18 cellular contexts compared by ENCODE assay signal in the genomic region with DNA sequence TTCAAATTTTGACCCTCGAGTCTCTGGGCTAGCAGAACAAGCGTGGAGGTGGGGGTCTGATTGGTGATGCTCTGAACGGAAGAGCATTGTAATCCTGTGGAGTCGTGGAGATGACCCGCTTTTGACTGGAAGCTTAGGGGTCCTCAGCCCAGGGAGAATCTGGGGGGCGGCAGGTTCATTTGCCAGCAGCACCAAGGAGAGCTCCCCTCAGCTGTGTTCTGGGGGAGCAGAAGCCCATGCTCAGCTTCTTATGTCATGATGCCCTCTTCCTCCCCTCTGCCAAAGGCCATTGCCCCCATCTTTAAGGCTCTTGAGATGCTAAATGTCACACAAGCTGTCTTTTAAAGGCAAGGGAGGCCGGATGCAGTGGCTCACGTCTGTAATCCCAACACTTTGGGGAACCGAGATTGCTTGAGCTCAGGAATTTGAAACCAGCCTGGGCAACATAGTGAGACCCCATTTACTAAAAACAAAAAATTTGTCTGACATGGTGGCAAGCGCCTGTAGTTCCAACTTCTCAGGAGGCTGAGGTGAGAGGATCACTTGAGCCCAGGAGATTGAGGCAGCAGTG. TPM values are rescaled to one million over a fixed set of nuclear protein-coding genes. Genes with fewer than 3 reads are reported as not detected.
DNase-seq lines count a peak whose midpoint lies in the region; ATAC-seq and TF ChIP-seq lines count a peak whose summit lies in the region.
"Had no signal": no experiment of that assay in that cellular context is flagged by ENCODE, and none has a peak within 500 bp of the region (broad histone marks: within the 10 kb centered on the region; RNA-seq: fewer than 3 reads in every experiment).

No MANE protein-coding gene starts in this region.

- H3K27ac Mint-ChIP-seq in stimulated activated naive CD8-positive, alpha-beta T cell treated with anti-CD3 and anti-CD28 coated beads, Interleukin-15, Interleukin-2, amounts not matched to agents 100 ng/mL and 50 ng/mL, for 24 hours, result peak overlapping the region; percentile 84
- no peak overlapping the region for H3K27ac Mint-ChIP-seq in stimulated activated naive CD8-positive, alpha-beta T cell treated with anti-CD3 and anti-CD28 coated beads, Interleukin-15, amount 100 ng/mL, for 72 hours
- H3K27ac Mint-ChIP-seq in activated naive CD8-positive, alpha-beta T cell treated with anti-CD3 and anti-CD28 coated beads, Interleukin-2, amount 10 ng/mL, durations not matched to agents 7 days and 5 days, result peak overlapping the region; percentile 38
- H3K27ac Mint-ChIP-seq: stimulated activated naive B cell treated with anti-CD40 and anti-IgM and Interleukin-4, amounts not matched to agents 10 μg/mL and 1 μg/mL and 100 μg/mL, for 72 hours had no signal

- peaks cover 66% of the 10 kb centered on the region for H3K4me1 Mint-ChIP-seq in stimulated activated naive CD8-positive, alpha-beta T cell treated with anti-CD3 and anti-CD28 coated beads, Interleukin-15, Interleukin-2, amounts not matched to agents 100 ng/mL and 50 ng/mL, for 24 hours (ENCODE audit: low read depth)
- H3K4me1 Mint-ChIP-seq in stimulated activated naive CD8-positive, alpha-beta T cell treated with anti-CD3 and anti-CD28 coated beads, Interleukin-15, amount 100 ng/mL, for 72 hours, result peaks cover 54% of the 10 kb centered on the region
- peaks cover 34% of the 10 kb centered on the region for H3K4me1 Mint-ChIP-seq in activated naive CD8-positive, alpha-beta T cell treated with anti-CD3 and anti-CD28 coated beads, Interleukin-2, amount 10 ng/mL, durations not matched to agents 7 days and 5 days

- no peaks in the 10 kb centered on the region for H3K27me3 ChIP-seq in muscle layer of colon (ENCODE audit: control insufficient read depth in 1 of 2, insufficient read depth in 2 of 2, low read length in 2 of 2)
- H3K27me3 ChIP-seq in upper lobe of right lung, result no peaks in the 10 kb centered on the region
- H3K27me3 ChIP-seq: neutrophil had no signal

- peak overlapping the region; percentile 71 for H3K27ac ChIP-seq in muscle layer of colon (ENCODE audit: low read depth, low read length)
- H3K27ac ChIP-seq in upper lobe of right lung, result peak overlapping the region; percentile 5
- H3K27ac ChIP-seq: neutrophil had no signal

- TF ChIP-seq CTCF in upper lobe of right lung (IDR thresholded peaks at IDR 0.05), result no peak

- H3K9me3 ChIP-seq in muscle layer of colon (ENCODE audit: low read length), result no peaks in the 10 kb centered on the region
- H3K9me3 ChIP-seq in upper lobe of right lung, result no peaks in the 10 kb centered on the region
- H3K9me3 ChIP-seq: neutrophil had no signal

- H3K4me1 ChIP-seq in muscle layer of colon (ENCODE audit: insufficient read depth, low read length) (peaks cover 47% of the 10 kb centered on the region), upper lobe of right lung (peaks cover 36% of the 10 kb centered on the region)

- H3K27me3 Mint-ChIP-seq in stimulated activated naive CD8-positive, alpha-beta T cell treated with anti-CD3 and anti-CD28 coated beads, Interleukin-15, Interleukin-2, amounts not matched to agents 100 ng/mL and 50 ng/mL, for 24 hours, result no peaks in the 10 kb centered on the region
- H3K27me3 Mint-ChIP-seq in stimulated activated naive CD8-positive, alpha-beta T cell treated with anti-CD3 and anti-CD28 coated beads, Interleukin-15, amount 100 ng/mL, for 72 hours, result no peaks in the 10 kb centered on the region
- no peaks in the 10 kb centered on the region for H3K27me3 Mint-ChIP-seq in activated naive CD8-positive, alpha-beta T cell treated with anti-CD3 and anti-CD28 coated beads, Interleukin-2, amount 10 ng/mL, durations not matched to agents 7 days and 5 days
- H3K27me3 Mint-ChIP-seq: activated naive CD4-positive, alpha-beta T cell treated with anti-CD3 and anti-CD28 coated beads, Interleukin-2, amount 50 U/mL, for 24 hours had no signal

- no peak for ATAC-seq in stimulated activated naive CD8-positive, alpha-beta T cell treated with anti-CD3 and anti-CD28 coated beads, Interleukin-15, amount 100 ng/mL, for 72 hours
- no peak for ATAC-seq in activated naive CD8-positive, alpha-beta T cell treated with anti-CD3 and anti-CD28 coated beads, Interleukin-2, amount 10 ng/mL, durations not matched to agents 7 days and 5 days (ENCODE audit: low read depth)
- no peak for ATAC-seq in upper lobe of right lung
- ATAC-seq: stimulated activated naive B cell treated with anti-CD40 and anti-IgM and Interleukin-4, amounts not matched to agents 10 μg/mL and 1 μg/mL and 100 μg/mL, for 72 hours had no signal

- H3K4me3 ChIP-seq in muscle layer of colon (ENCODE audit: low read depth in 1 of 2, low read length in 2 of 2) (no peak overlapping the region), upper lobe of right lung (no peak overlapping the region)

- no peaks in the 10 kb centered on the region for H3K9me3 Mint-ChIP-seq in stimulated activated naive CD8-positive, alpha-beta T cell treated with anti-CD3 and anti-CD28 coated beads, Interleukin-15, Interleukin-2, amounts not matched to agents 100 ng/mL and 50 ng/mL, for 24 hours
- no peaks in the 10 kb centered on the region for H3K9me3 Mint-ChIP-seq in stimulated activated naive CD8-positive, alpha-beta T cell treated with anti-CD3 and anti-CD28 coated beads, Interleukin-15, amount 100 ng/mL, for 72 hours
- no peaks in the 10 kb centered on the region for H3K9me3 Mint-ChIP-seq in activated naive CD8-positive, alpha-beta T cell treated with anti-CD3 and anti-CD28 coated beads, Interleukin-2, amount 10 ng/mL, durations not matched to agents 7 days and 5 days
- H3K9me3 Mint-ChIP-seq: activated naive CD4-positive, alpha-beta T cell treated with anti-CD3 and anti-CD28 coated beads, Interleukin-2, amount 50 U/mL, for 24 hours; stimulated activated naive B cell treated with anti-CD40 and anti-IgM and Interleukin-4, amounts not matched to agents 10 μg/mL and 1 μg/mL and 100 μg/mL, for 72 hours had no signal

- no peak overlapping the region for H3K9ac ChIP-seq in muscle layer of colon (ENCODE audit: low read length)

- POLR2A ChIA-PET in activated naive CD8-positive, alpha-beta T cell treated with anti-CD3 and anti-CD28 coated beads, Interleukin-2, amount 10 ng/mL, durations not matched to agents 7 days and 5 days (lab: Charles Lee), result interaction anchor here (0.8 to 1.3 kb wide), 2 partner anchors 15 to 99 kb away, joined by 4 read pairs; a partner anchor contains a TSS

- intact Hi-C loops in upper lobe of right lung (cut with DNase I), result no loop called here

- H3K36me3 ChIP-seq in muscle layer of colon (ENCODE audit: insufficient read depth, low read length) (no peaks in the 10 kb centered on the region), upper lobe of right lung (peaks cover 7% of the 10 kb centered on the region)

- no peak for DNase-seq in stimulated activated naive CD8-positive, alpha-beta T cell treated with anti-CD3 and anti-CD28 coated beads, Interleukin-15, amount 100 ng/mL, for 72 hours
- DNase-seq in activated naive CD8-positive, alpha-beta T cell treated with anti-CD3 and anti-CD28 coated beads, Interleukin-2, amount 10 ng/mL, durations not matched to agents 7 days and 5 days, result no peak
- DNase-seq in upper lobe of right lung (no peak), NCI-H82 (lab: John Stamatoyannopoulos, UW) (no peak), NCI-H748 (lab: John Stamatoyannopoulos, UW; ENCODE audit: unreplicated experiment) (no peak), NCI-H146 (lab: John Stamatoyannopoulos, UW) (no peak)
- DNase-seq: AML-193; EL; foreskin melanocyte; KBM-7; mesenchymal stem cell; NK-92 treated with Interleukin-12 subunit alpha and Interleukin-12 subunit beta, amount 100 ng/mL, for 24 hours; small intestine; stimulated activated naive B cell treated with anti-CD40 and anti-IgM and Interleukin-4, amounts not matched to agents 10 μg/mL and 1 μg/mL and 100 μg/mL, for 72 hours had no signal

- H3K36me3 Mint-ChIP-seq in stimulated activated naive CD8-positive, alpha-beta T cell treated with anti-CD3 and anti-CD28 coated beads, Interleukin-15, Interleukin-2, amounts not matched to agents 100 ng/mL and 50 ng/mL, for 24 hours (ENCODE audit: low read depth), result no peaks in the 10 kb centered on the region
- peaks cover 1% of the 10 kb centered on the region for H3K36me3 Mint-ChIP-seq in activated naive CD8-positive, alpha-beta T cell treated with anti-CD3 and anti-CD28 coated beads, Interleukin-2, amount 10 ng/mL, durations not matched to agents 7 days and 5 days
- H3K36me3 Mint-ChIP-seq: activated naive CD4-positive, alpha-beta T cell treated with anti-CD3 and anti-CD28 coated beads, Interleukin-2, amount 50 U/mL, for 24 hours; stimulated activated naive B cell treated with anti-CD40 and anti-IgM and Interleukin-4, amounts not matched to agents 10 μg/mL and 1 μg/mL and 100 μg/mL, for 72 hours had no signal

- H3K4me3 Mint-ChIP-seq in stimulated activated naive CD8-positive, alpha-beta T cell treated with anti-CD3 and anti-CD28 coated beads, Interleukin-15, Interleukin-2, amounts not matched to agents 100 ng/mL and 50 ng/mL, for 24 hours, result peak overlapping the region; percentile 42
- H3K4me3 Mint-ChIP-seq in stimulated activated naive CD8-positive, alpha-beta T cell treated with anti-CD3 and anti-CD28 coated beads, Interleukin-15, amount 100 ng/mL, for 72 hours, result no peak overlapping the region
- H3K4me3 Mint-ChIP-seq in activated naive CD8-positive, alpha-beta T cell treated with anti-CD3 and anti-CD28 coated beads, Interleukin-2, amount 10 ng/mL, durations not matched to agents 7 days and 5 days, result no peak overlapping the region
- H3K4me3 Mint-ChIP-seq: activated naive CD4-positive, alpha-beta T cell treated with anti-CD3 and anti-CD28 coated beads, Interleukin-2, amount 50 U/mL, for 24 hours; stimulated activated naive B cell treated with anti-CD40 and anti-IgM and Interleukin-4, amounts not matched to agents 10 μg/mL and 1 μg/mL and 100 μg/mL, for 72 hours had no signal

RNA-seq across cellular contexts. Expression of a gene that starts 19.3 kb away (rescaled TPM):
- not detected for total RNA-seq in activated naive CD8-positive, alpha-beta T cell treated with anti-CD3 and anti-CD28 coated beads, Interleukin-2, amount 10 ng/mL, durations not matched to agents 7 days and 5 days
- total RNA-seq in upper lobe of right lung, result 10.7 TPM

RNA-seq across cellular contexts. Expression of a gene that starts 51.0 kb away (rescaled TPM):
- 10 to 100 TPM; 16.2 to 16.3 TPM for total RNA-seq in activated naive CD8-positive, alpha-beta T cell treated with anti-CD3 and anti-CD28 coated beads, Interleukin-2, amount 10 ng/mL, durations not matched to agents 7 days and 5 days
- total RNA-seq in upper lobe of right lung, result 9.8 TPM

Comparison
In these comparisons a context has a peak if more than half of its experiments do, and no peak if none do; other contexts are left out.
1. H3K27ac Mint-ChIP-seq: peak in stimulated activated naive CD8-positive, alpha-beta T cell treated with anti-CD3 and anti-CD28 coated beads, Interleukin-15, Interleukin-2, amounts not matched to agents 100 ng/mL and 50 ng/mL, for 24 hours (single experiment) and activated naive CD8-positive, alpha-beta T cell treated with anti-CD3 and anti-CD28 coated beads, Interleukin-2, amount 10 ng/mL, durations not matched to agents 7 days and 5 days (single experiment); none in stimulated activated naive CD8-positive, alpha-beta T cell treated with anti-CD3 and anti-CD28 coated beads, Interleukin-15, amount 100 ng/mL, for 72 hours (0 of 2).
2. RNA of a gene that starts 19.3 kb away (total RNA-seq): 10.7 TPM in upper lobe of right lung (single experiment); not detected in activated naive CD8-positive, alpha-beta T cell treated with anti-CD3 and anti-CD28 coated beads, Interleukin-2, amount 10 ng/mL, durations not matched to agents 7 days and 5 days; every median in the first group is over 10 times any median in the second.